15 cellular contexts compared by ENCODE assay signal in genomic region chr17:4318596-4318995, GRCh38. TPM values are rescaled to one million over a fixed set of nuclear protein-coding genes. Genes with fewer than 3 reads are reported as not detected.
DNase-seq lines count a peak whose midpoint lies in the region; ATAC-seq and TF ChIP-seq lines count a peak whose summit lies in the region.
"Had no signal": no experiment of that assay in that cellular context is flagged by ENCODE, and none has a peak within 500 bp of the region (broad histone marks: within the 10 kb centered on the region; RNA-seq: fewer than 3 reads in every experiment).

No MANE protein-coding gene starts in this region.

- H3K4me2 ChIP-seq in Karpas-422 (ENCODE audit: low read depth, low read length, poor library complexity, severe bottlenecking), result no peak overlapping the region
- H3K4me2 ChIP-seq: SK-N-SH had no signal

- H3K4me1 ChIP-seq in Karpas-422 (ENCODE audit: low read length), result peaks cover 22% of the 10 kb centered on the region

- DNase-seq in ACHN (peak; percentile 31), dorsolateral prefrontal cortex (no peak), nephron progenitor cell (no peak), Karpas-422 (no peak), NCI-H146 treated with DMSO at 0.1 percent for 48 hours (lab: John Stamatoyannopoulos, UW; ENCODE audit: unreplicated experiment) (no peak)
- DNase-seq: activated CD8-positive, alpha-beta memory T cell treated with anti-CD3 and anti-CD28 coated beads, Interleukin-2, amount 10 ng/mL, durations not matched to agents 7 days and 5 days; NCI-H2171 treated with DMSO at 0.1 percent for 48 hours; occipital lobe; SK-N-SH had no signal

- H3K9me3 Mint-ChIP-seq in IgD-negative memory B cell (no peaks in the 10 kb centered on the region), nephron progenitor cell (peaks cover 24% of the 10 kb centered on the region)
- H3K9me3 Mint-ChIP-seq: activated naive CD4-positive, alpha-beta T cell treated with anti-CD3 and anti-CD28 coated beads, Interleukin-2, amount 50 U/mL, for 24 hours; memory B cell had no signal

- H3K4me1 Mint-ChIP-seq in IgD-negative memory B cell (peaks cover 30 to 65% (median 56%) of the 10 kb centered on the region in 3 donors), nephron progenitor cell (peaks cover 38% of the 10 kb centered on the region)

- H3K27ac Mint-ChIP-seq in IgD-negative memory B cell (peak overlapping the region in 2 of 3 donors; percentile 35 to 58), nephron progenitor cell (peak overlapping the region; percentile 95)
- H3K27ac Mint-ChIP-seq: activated CD8-positive, alpha-beta memory T cell treated with anti-CD3 and anti-CD28 coated beads, Interleukin-2, amount 10 ng/mL, durations not matched to agents 7 days and 5 days; activated naive CD4-positive, alpha-beta T cell treated with anti-CD3 and anti-CD28 coated beads, Interleukin-2, amount 50 U/mL, for 24 hours; memory B cell had no signal

- H3K36me3 ChIP-seq in Karpas-422 (ENCODE audit: insufficient read depth, low read length), result no peaks in the 10 kb centered on the region

- no peak overlapping the region for H2AFZ ChIP-seq in Karpas-422 (ENCODE audit: low read length)

- H3K9me3 ChIP-seq in Karpas-422 (ENCODE audit: low read length), result no peaks in the 10 kb centered on the region
- H3K9me3 ChIP-seq: SK-N-SH, testis had no signal

- intact Hi-C loops in dorsolateral prefrontal cortex (cut with DNase I), result no loop called here

- in situ Hi-C loops in ACHN (cut with HindIII; ENCODE audit: low pct_ligation_motif_present, low pct_unique_long_range_greater_than_20kb, low sequenced_read_pairs), result no loop called here

- no peak overlapping the region for H3K9ac ChIP-seq in Karpas-422 (ENCODE audit: low read length)
- H3K9ac ChIP-seq: SK-N-SH had no signal

- H3K27me3 ChIP-seq in dorsolateral prefrontal cortex, result no peaks in the 10 kb centered on the region
- no peaks in the 10 kb centered on the region for H3K27me3 ChIP-seq in Karpas-422 (ENCODE audit: low read length)
- H3K27me3 ChIP-seq: testis had no signal

- no peaks in the 10 kb centered on the region for H4K20me1 ChIP-seq in Karpas-422 (ENCODE audit: insufficient read depth, low read depth, low read length)

- ATAC-seq in GM21737 (IDR thresholded peaks at IDR 0.05; ENCODE audit: unreplicated experiment) (no peak), HG02852 (IDR thresholded peaks at IDR 0.05; ENCODE audit: unreplicated experiment) (no peak)
- ATAC-seq: activated CD8-positive, alpha-beta memory T cell treated with anti-CD3 and anti-CD28 coated beads, Interleukin-2, amount 10 ng/mL, durations not matched to agents 7 days and 5 days had no signal

- no peak overlapping the region for H3K4me3 Mint-ChIP-seq in IgD-negative memory B cell
- no peak overlapping the region for H3K4me3 Mint-ChIP-seq in nephron progenitor cell
- H3K4me3 Mint-ChIP-seq: activated CD8-positive, alpha-beta memory T cell treated with anti-CD3 and anti-CD28 coated beads, Interleukin-2, amount 10 ng/mL, durations not matched to agents 7 days and 5 days; activated naive CD4-positive, alpha-beta T cell treated with anti-CD3 and anti-CD28 coated beads, Interleukin-2, amount 50 U/mL, for 24 hours; memory B cell had no signal

- H3K27me3 Mint-ChIP-seq in IgD-negative memory B cell (no peaks in the 10 kb centered on the region), nephron progenitor cell (ENCODE audit: low read depth, poor library complexity) (no peaks in the 10 kb centered on the region)
- H3K27me3 Mint-ChIP-seq: activated CD8-positive, alpha-beta memory T cell treated with anti-CD3 and anti-CD28 coated beads, Interleukin-2, amount 10 ng/mL, durations not matched to agents 7 days and 5 days; activated naive CD4-positive, alpha-beta T cell treated with anti-CD3 and anti-CD28 coated beads, Interleukin-2, amount 50 U/mL, for 24 hours; memory B cell had no signal

- TF ChIP-seq CTCF in dorsolateral prefrontal cortex (IDR thresholded peaks at IDR 0.05 in 54 of 56, conservative IDR thresholded peaks at IDR 0.05 in 2 of 56; ENCODE audit: low read depth in 1 of 56, partially characterized antibody in 56 of 56), result no peak
- TF ChIP-seq CTCF in nephron progenitor cell (IDR thresholded peaks at IDR 0.05), result no peak

- peak overlapping the region in 30 of 59 donors; percentile 1 to 75 (median 50) for H3K27ac ChIP-seq in dorsolateral prefrontal cortex
- H3K27ac ChIP-seq in Karpas-422 (ENCODE audit: low read length), result no peak overlapping the region

- no peaks in the 10 kb centered on the region for H3K9me2 ChIP-seq in Karpas-422 (replicated peaks; ENCODE audit: insufficient read depth, low read length)
- H3K9me2 ChIP-seq: SK-N-SH had no signal

- H3K36me3 Mint-ChIP-seq in IgD-negative memory B cell, result peaks cover 3% of the 10 kb centered on the region
- H3K36me3 Mint-ChIP-seq in nephron progenitor cell (ENCODE audit: low read depth), result peaks cover 27% of the 10 kb centered on the region
- H3K36me3 Mint-ChIP-seq: activated naive CD4-positive, alpha-beta T cell treated with anti-CD3 and anti-CD28 coated beads, Interleukin-2, amount 50 U/mL, for 24 hours had no signal

- H3K79me2 ChIP-seq in Karpas-422 (ENCODE audit: low read length), result peaks cover 98% of the 10 kb centered on the region

- H3K4me3 ChIP-seq in dorsolateral prefrontal cortex (no peak overlapping the region), Karpas-422 (ENCODE audit: low read length) (no peak overlapping the region)
- H3K4me3 ChIP-seq: testis had no signal

RNA-seq across cellular contexts. Expression of gene UBE2G1, which starts 47.9 kb away (rescaled TPM):
- 97.5 TPM for polyA plus RNA-seq in IgD-negative memory B cell
- 10 to 100 TPM; 43.4 to 73.4 (median 57.3) TPM for total RNA-seq in dorsolateral prefrontal cortex
- total RNA-seq in Karpas-422 (2014; rRNA removed; shearing (Covaris generic); ENCODE audit: low replicate concordance), result 45.2 and 60.8 TPM in 2 replicates

RNA-seq across cellular contexts. Expression of gene ANKFY1, which starts 54.8 kb away (rescaled TPM):
- polyA plus RNA-seq in IgD-negative memory B cell, result 9.4 TPM
- 100 to 1,000 TPM in 7 of 120 experiments, 10 to 100 TPM in 113; 46.8 to 109 (median 81.7) TPM for total RNA-seq in dorsolateral prefrontal cortex
- 24.1 and 34.4 TPM in 2 replicates for total RNA-seq in Karpas-422 (2014; rRNA removed; shearing (Covaris generic); ENCODE audit: low replicate concordance)
